In genomic region chr3:88192631-88193030, GRCh38 we compare ENCODE assay signal across 26 cellular contexts.
"Had no signal": no experiment of that assay in that cellular context is flagged by ENCODE, and none has a peak within 500 bp of the region (broad histone marks: within the 10 kb centered on the region; RNA-seq: fewer than 3 reads in every experiment).

No MANE protein-coding gene starts in this region.

- H3K9ac ChIP-seq: neural progenitor cell had no signal

- H3K36me3 ChIP-seq: left ventricle myocardium inferior, neural progenitor cell, ovary, right atrium auricular region, right lobe of liver, tibial nerve, uterus had no signal

- H3K4me1 ChIP-seq: left ventricle myocardium inferior, neural progenitor cell, right atrium auricular region, right lobe of liver, tibial nerve, uterus had no signal

- DNase-seq: islet precursor cell; left ventricle myocardium inferior; mesendoderm; naive B cell; natural killer cell; nephron progenitor cell; ovary; right lobe of liver; stimulated activated CD4-positive, alpha-beta T cell treated with anti-CD3 and anti-CD28 coated beads, Interleukin-1b, Interleukin-23, amount 100 ng/mL, for 48 hours; stimulated activated CD4-positive, alpha-beta T cell treated with anti-CD3 and anti-CD28 coated beads, Interleukin-2, amount 100 ng/mL, for 48 hours; stimulated activated CD4-positive, alpha-beta T cell treated with anti-CD3 and anti-CD28 coated beads, Interleukin-4, amount 100 ng/mL, for 4 hours; stimulated activated CD8-positive, alpha-beta memory T cell treated with anti-CD3 and anti-CD28 coated beads, Interleukin-4, amount 100 ng/mL, for 48 hours; stimulated activated naive CD4-positive, alpha-beta T cell treated with Interleukin-2 at 50 U/mL for 16 hours; stimulated activated naive CD8-positive, alpha-beta T cell treated with anti-CD3 and anti-CD28 coated beads, Interleukin-15, amount 100 ng/mL, for 72 hours; substantia nigra; uterus had no signal

- H3K4me3 Mint-ChIP-seq: mesothelial cell of epicardium; naive B cell; natural killer cell; nephron progenitor cell; neural progenitor cell; stimulated activated memory B cell treated with anti-CD40 and anti-IgM and Interleukin-4, amounts not matched to agents 10 μg/mL and 1 μg/mL and 100 μg/mL, for 72 hours; stimulated activated naive CD8-positive, alpha-beta T cell treated with anti-CD3 and anti-CD28 coated beads, Interleukin-15, amount 100 ng/mL, for 72 hours; type B pancreatic cell had no signal

- H3K36me3 Mint-ChIP-seq: mesothelial cell of epicardium; naive B cell; natural killer cell; neural progenitor cell; stimulated activated memory B cell treated with anti-CD40 and anti-IgM and Interleukin-4, amounts not matched to agents 10 μg/mL and 1 μg/mL and 100 μg/mL, for 72 hours; type B pancreatic cell had no signal

- H2AFZ ChIP-seq: hepatocyte, neural progenitor cell had no signal

- H3K9me3 Mint-ChIP-seq: mesothelial cell of epicardium, natural killer cell, neural progenitor cell, type B pancreatic cell had no signal

- H3K4me3 ChIP-seq: hepatocyte, left ventricle myocardium inferior, lung, neural progenitor cell, ovary, right atrium auricular region, right lobe of liver, smooth muscle cell, tibial nerve, uterus had no signal

- ATAC-seq: natural killer cell; right lobe of liver; stimulated activated memory B cell treated with anti-CD40 and anti-IgM and Interleukin-4, amounts not matched to agents 10 μg/mL and 1 μg/mL and 100 μg/mL, for 72 hours; stimulated activated naive CD8-positive, alpha-beta T cell treated with anti-CD3 and anti-CD28 coated beads, Interleukin-15, amount 100 ng/mL, for 72 hours had no signal

- H3K9me3 ChIP-seq: left ventricle myocardium inferior, ovary, right atrium auricular region, right lobe of liver, uterus had no signal

- H3K79me2 ChIP-seq: hepatocyte had no signal

- H3K27ac Mint-ChIP-seq: mesothelial cell of epicardium; naive B cell; natural killer cell; nephron progenitor cell; neural progenitor cell; progenitor cell of endocrine pancreas; stimulated activated memory B cell treated with anti-CD40 and anti-IgM and Interleukin-4, amounts not matched to agents 10 μg/mL and 1 μg/mL and 100 μg/mL, for 72 hours; stimulated activated naive CD8-positive, alpha-beta T cell treated with anti-CD3 and anti-CD28 coated beads, Interleukin-15, amount 100 ng/mL, for 72 hours; type B pancreatic cell had no signal

- H3K4me1 Mint-ChIP-seq: nephron progenitor cell, neural progenitor cell had no signal

- H3K27me3 Mint-ChIP-seq: naive B cell; progenitor cell of endocrine pancreas; stimulated activated memory B cell treated with anti-CD40 and anti-IgM and Interleukin-4, amounts not matched to agents 10 μg/mL and 1 μg/mL and 100 μg/mL, for 72 hours; stimulated activated naive CD8-positive, alpha-beta T cell treated with anti-CD3 and anti-CD28 coated beads, Interleukin-15, amount 100 ng/mL, for 72 hours; type B pancreatic cell had no signal

- H3K4me2 ChIP-seq: hepatocyte, neural progenitor cell, smooth muscle cell had no signal

- H3K27me3 ChIP-seq: hepatocyte, neural progenitor cell, ovary, right atrium auricular region, right lobe of liver, tibial nerve, uterus had no signal

- H3K27ac ChIP-seq: hepatocyte, left ventricle myocardium inferior, neural progenitor cell, ovary, right atrium auricular region, right lobe of liver, tibial nerve, uterus had no signal
